ENCODE assay signal across 27 cellular contexts in the genomic region with DNA sequence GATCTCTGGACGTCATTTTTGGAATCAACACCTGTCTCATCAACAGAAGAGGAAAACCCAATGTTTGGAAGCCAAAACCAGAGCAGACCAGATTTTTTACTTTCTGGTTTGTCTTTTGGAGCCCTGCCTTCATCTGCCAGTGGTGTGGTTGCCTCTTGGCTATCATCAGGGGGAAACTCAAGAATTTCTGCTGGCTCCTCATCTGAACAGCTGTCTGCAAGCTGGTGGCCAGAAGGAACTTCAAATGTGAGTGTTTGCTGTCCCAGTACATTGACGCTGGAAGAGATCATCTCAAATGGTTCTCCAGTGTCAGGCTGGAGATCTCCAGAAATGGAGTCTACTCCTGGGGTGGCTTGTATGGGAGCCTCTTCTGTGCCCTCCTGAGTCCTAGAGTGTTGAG. TPM values are rescaled to one million over a fixed set of nuclear protein-coding genes. Genes with fewer than 3 reads are reported as not detected.
"Had no signal": no experiment of that assay in that cellular context is flagged by ENCODE, and none has a peak within 500 bp of the region (broad histone marks: within the 10 kb centered on the region; RNA-seq: fewer than 3 reads in every experiment).

No MANE protein-coding gene starts in this region.

- H3K36me3 Mint-ChIP-seq: memory B cell, neural progenitor cell, type B pancreatic cell had no signal

- ATAC-seq: gastrocnemius medialis; left ventricle myocardium superior; lower lobe of right lung; naive thymus-derived CD4-positive, alpha-beta T cell; sciatic nerve; stimulated activated memory B cell treated with anti-CD40 and anti-IgM and Interleukin-4, amounts not matched to agents 10 μg/mL and 1 μg/mL and 100 μg/mL, for 72 hours; stimulated activated naive CD8-positive, alpha-beta T cell treated with anti-CD3 and anti-CD28 coated beads, Interleukin-15, Interleukin-2, amounts not matched to agents 100 U/mL and 50 U/mL, for 24 hours had no signal

- H3K9me3 Mint-ChIP-seq: memory B cell; naive thymus-derived CD4-positive, alpha-beta T cell; nephron; stimulated activated memory B cell treated with anti-CD40 and anti-IgM and Interleukin-4, amounts not matched to agents 10 μg/mL and 1 μg/mL and 100 μg/mL, for 72 hours; type B pancreatic cell had no signal

- H3K9ac ChIP-seq: neural progenitor cell, parathyroid adenoma had no signal

- DNase-seq: dermis blood vessel endothelial cell; effector memory CD4-positive, alpha-beta T cell; erythroblast; esophagus squamous epithelium; foreskin fibroblast; gastrocnemius medialis; left ventricle myocardium superior; lower lobe of right lung; stimulated activated CD4-positive, alpha-beta T cell treated with anti-CD3 and anti-CD28 coated beads, Interleukin-4, amount 100 ng/mL, for 4 hours; stimulated activated naive CD8-positive, alpha-beta T cell treated with anti-CD3 and anti-CD28 coated beads, Interleukin-15, Interleukin-2, amounts not matched to agents 100 U/mL and 50 U/mL, for 24 hours; substantia nigra; testis had no signal

- H3K36me3 ChIP-seq: gastrocnemius medialis, lower lobe of right lung, neural progenitor cell, prostate gland, right atrium auricular region had no signal

- H3K9me3 ChIP-seq: esophagus squamous epithelium, gastrocnemius medialis, lower lobe of right lung, prostate gland, right atrium auricular region, testis, tibial artery had no signal

- H2AFZ ChIP-seq: neural progenitor cell, parathyroid adenoma had no signal

- H3K27ac ChIP-seq: coronary artery, esophagus squamous epithelium, gastrocnemius medialis, lower lobe of right lung, neural progenitor cell, parathyroid adenoma, prostate gland, right atrium auricular region, testis, tibial artery had no signal

- H3K4me3 ChIP-seq: coronary artery, esophagus squamous epithelium, gastrocnemius medialis, lower lobe of right lung, neural progenitor cell, prostate gland, right atrium auricular region, testis, tibial artery had no signal

- H3K4me3 Mint-ChIP-seq: memory B cell; naive thymus-derived CD4-positive, alpha-beta T cell; nephron; neural progenitor cell; stimulated activated memory B cell treated with anti-CD40 and anti-IgM and Interleukin-4, amounts not matched to agents 10 μg/mL and 1 μg/mL and 100 μg/mL, for 72 hours; type B pancreatic cell had no signal

- H3K4me2 ChIP-seq: neural progenitor cell had no signal

- H3K79me2 ChIP-seq: parathyroid adenoma had no signal

- H3K4me1 ChIP-seq: gastrocnemius medialis, neural progenitor cell, prostate gland, testis had no signal

- H3K27me3 ChIP-seq: esophagus squamous epithelium, right atrium auricular region, testis, tibial artery had no signal

- H3K27ac Mint-ChIP-seq: memory B cell; naive thymus-derived CD4-positive, alpha-beta T cell; nephron; stimulated activated memory B cell treated with anti-CD40 and anti-IgM and Interleukin-4, amounts not matched to agents 10 μg/mL and 1 μg/mL and 100 μg/mL, for 72 hours; type B pancreatic cell had no signal

RNA-seq across cellular contexts. Expression of a gene that starts 13.8 kb away (rescaled TPM):
- total RNA-seq: gastrocnemius medialis, glomerular endothelial cell, osteoblast had no signal
- polyA plus RNA-seq: keratinocyte had no signal

RNA-seq across cellular contexts. Expression of a gene that starts 39.7 kb away (rescaled TPM):
- polyA plus RNA-seq: naive thymus-derived CD4-positive, alpha-beta T cell had no signal
